ENCODE assay signal across 8 cellular contexts in the genomic region with DNA sequence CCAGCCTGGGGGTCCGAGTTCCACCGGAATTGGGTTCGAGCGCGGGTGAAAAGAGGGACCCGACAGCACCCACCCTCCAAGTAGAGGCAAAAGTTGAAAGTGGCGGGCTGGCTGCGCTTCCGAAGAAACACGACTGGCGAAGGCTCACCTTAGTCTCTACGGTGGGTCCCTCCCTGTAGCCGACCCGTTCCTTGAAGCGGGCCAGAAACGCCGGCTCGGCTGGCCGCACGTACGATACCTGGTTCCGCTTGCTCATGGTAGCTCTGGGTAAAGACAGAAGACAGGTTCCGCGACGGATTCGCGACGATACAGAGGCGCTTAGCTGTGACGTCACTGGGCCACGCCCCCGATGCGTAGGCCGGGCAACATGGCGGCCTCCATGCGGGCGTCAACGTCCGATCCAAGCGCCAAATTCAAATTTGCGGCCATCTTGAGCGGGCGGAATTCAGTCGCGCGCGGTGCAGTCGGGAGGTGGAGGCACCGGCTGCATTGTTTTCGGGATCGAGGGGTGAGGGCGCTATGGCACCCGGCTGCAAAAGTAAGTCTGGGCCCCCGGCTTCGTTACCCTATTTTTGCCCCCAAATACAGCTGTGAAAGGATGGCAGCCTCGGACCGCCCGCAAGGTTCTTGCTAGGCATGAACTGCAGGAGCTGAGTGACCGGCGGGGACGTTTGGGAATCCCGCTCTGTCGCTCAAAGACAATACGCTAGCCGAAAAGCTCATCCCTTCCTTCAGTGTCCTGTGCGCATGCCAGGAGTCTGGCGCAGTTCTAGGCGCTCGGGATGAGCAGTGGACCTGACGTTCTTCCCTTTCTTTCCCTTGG. TPM values are rescaled to one million over a fixed set of nuclear protein-coding genes. Genes with fewer than 3 reads are reported as not detected.
DNase-seq lines count a peak whose midpoint lies in the region; ATAC-seq, FAIRE-seq and TF ChIP-seq lines count a peak whose summit lies in the region.

KIAA1143 (minus strand) TSS at position 273 of the 823 bp plus-strand sequence; CDS start at position 256, 17 bp downstream.
A gene with protein sequence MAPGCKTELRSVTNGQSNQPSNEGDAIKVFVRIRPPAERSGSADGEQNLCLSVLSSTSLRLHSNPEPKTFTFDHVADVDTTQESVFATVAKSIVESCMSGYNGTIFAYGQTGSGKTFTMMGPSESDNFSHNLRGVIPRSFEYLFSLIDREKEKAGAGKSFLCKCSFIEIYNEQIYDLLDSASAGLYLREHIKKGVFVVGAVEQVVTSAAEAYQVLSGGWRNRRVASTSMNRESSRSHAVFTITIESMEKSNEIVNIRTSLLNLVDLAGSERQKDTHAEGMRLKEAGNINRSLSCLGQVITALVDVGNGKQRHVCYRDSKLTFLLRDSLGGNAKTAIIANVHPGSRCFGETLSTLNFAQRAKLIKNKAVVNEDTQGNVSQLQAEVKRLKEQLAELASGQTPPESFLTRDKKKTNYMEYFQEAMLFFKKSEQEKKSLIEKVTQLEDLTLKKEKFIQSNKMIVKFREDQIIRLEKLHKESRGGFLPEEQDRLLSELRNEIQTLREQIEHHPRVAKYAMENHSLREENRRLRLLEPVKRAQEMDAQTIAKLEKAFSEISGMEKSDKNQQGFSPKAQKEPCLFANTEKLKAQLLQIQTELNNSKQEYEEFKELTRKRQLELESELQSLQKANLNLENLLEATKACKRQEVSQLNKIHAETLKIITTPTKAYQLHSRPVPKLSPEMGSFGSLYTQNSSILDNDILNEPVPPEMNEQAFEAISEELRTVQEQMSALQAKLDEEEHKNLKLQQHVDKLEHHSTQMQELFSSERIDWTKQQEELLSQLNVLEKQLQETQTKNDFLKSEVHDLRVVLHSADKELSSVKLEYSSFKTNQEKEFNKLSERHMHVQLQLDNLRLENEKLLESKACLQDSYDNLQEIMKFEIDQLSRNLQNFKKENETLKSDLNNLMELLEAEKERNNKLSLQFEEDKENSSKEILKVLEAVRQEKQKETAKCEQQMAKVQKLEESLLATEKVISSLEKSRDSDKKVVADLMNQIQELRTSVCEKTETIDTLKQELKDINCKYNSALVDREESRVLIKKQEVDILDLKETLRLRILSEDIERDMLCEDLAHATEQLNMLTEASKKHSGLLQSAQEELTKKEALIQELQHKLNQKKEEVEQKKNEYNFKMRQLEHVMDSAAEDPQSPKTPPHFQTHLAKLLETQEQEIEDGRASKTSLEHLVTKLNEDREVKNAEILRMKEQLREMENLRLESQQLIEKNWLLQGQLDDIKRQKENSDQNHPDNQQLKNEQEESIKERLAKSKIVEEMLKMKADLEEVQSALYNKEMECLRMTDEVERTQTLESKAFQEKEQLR (N-terminal part only) (plus strand): TSS at position 448 of the 823 bp plus-strand sequence. CDS start 72 bp downstream, at position 520.

- no peaks in the 10 kb centered on the region for H3K27me3 ChIP-seq in keratinocyte (ENCODE audit: control insufficient read depth, extremely low read depth, insufficient read depth, low read length)

- TF ChIP-seq CTCF in AG09319 (IDR thresholded peaks at IDR 0.05; ENCODE audit: low read depth, low read length), result no peak
- peak in 2 of 3 experiments; percentile 5 to 47 for TF ChIP-seq CTCF in keratinocyte (optimal IDR thresholded peaks at IDR 0.05 in 1 of 3, IDR thresholded peaks at IDR 0.05 in 1 of 3, conservative IDR thresholded peaks at IDR 0.05 in 1 of 3; ENCODE audit: extremely low read depth in 1 of 3, insufficient read depth in 2 of 3, low read length in 3 of 3)

- ATAC-seq in GM19035 (IDR thresholded peaks at IDR 0.05; ENCODE audit: unreplicated experiment), result peak; percentile 95
- ATAC-seq in HG03354 (IDR thresholded peaks at IDR 0.05; ENCODE audit: poor library complexity, severe bottlenecking, unreplicated experiment), result peak; percentile 95
- ATAC-seq in activated CD4-positive, CD25-positive, alpha-beta regulatory T cell treated with anti-CD3 and anti-CD28 coated beads, Interleukin-2, amount 50 U/mL, for 24 hours, result peak; percentile 97

- no peak for FAIRE-seq in keratinocyte (lab: Jason Lieb, UNC)

- peak within 1 kb of the TSS; percentile 100 for H2AFZ ChIP-seq in keratinocyte (ENCODE audit: control insufficient read depth, low read length)

- peak within 1 kb of the TSS; percentile 79 for H3K27ac ChIP-seq in keratinocyte (ENCODE audit: control insufficient read depth, insufficient read depth, low read length)

- peak within 1 kb of the TSS; percentile 63 to 98 (median 93) for H3K4me3 ChIP-seq in keratinocyte (ENCODE audit: control insufficient read depth in 2 of 3, extremely low read depth in 1 of 3, insufficient read depth in 2 of 3, low read depth in 1 of 3, low read length in 3 of 3)

- no peaks in the 10 kb centered on the region for H3K9me3 ChIP-seq in keratinocyte (ENCODE audit: control insufficient read depth, low read depth, low read length)

- H3K4me1 ChIP-seq in keratinocyte (ENCODE audit: control insufficient read depth, extremely low read depth, insufficient read depth, low read length), result peaks cover 9% of the 10 kb centered on the region

- dilution Hi-C loops in keratinocyte (cut with MboI; ENCODE audit: extremely low pct_ligation_motif_present, low sequenced_read_pairs), result no loop called here

- H3K9ac ChIP-seq in keratinocyte (ENCODE audit: control insufficient read depth, extremely low read depth, insufficient read depth, low read length), result peak within 1 kb of the TSS; percentile 85

- H3K36me3 ChIP-seq in keratinocyte (ENCODE audit: control insufficient read depth in 2 of 2, extremely low read depth in 1 of 2, insufficient read depth in 2 of 2, low read length in 2 of 2), result peaks cover 0 to 7% of the 10 kb centered on the region in 2 experiments

- DNase-seq in AG09319 (ENCODE audit: extremely low read depth, low read depth) (peak; percentile 88), NCI-H446 (lab: John Stamatoyannopoulos, UW) (peak; percentile 86 to 92), cerebellar nuclear complex (lab: John Stamatoyannopoulos, UW) (peak; percentile 58 to 77), keratinocyte (ENCODE audit: low read depth, low spot score) (peak; percentile 52)
- DNase-seq in stimulated activated CD4-positive, alpha-beta T cell treated with anti-CD3 and anti-CD28 coated beads, Interleukin-15, amount 100 ng/mL, for 1 hour (ENCODE audit: low read depth in 1 of 2, low spot score in 1 of 2), result peak; percentile 93 to 98

- no peaks in the 10 kb centered on the region for H4K20me1 ChIP-seq in keratinocyte (ENCODE audit: control insufficient read depth, extremely low read depth, insufficient read depth, low read length)

- H3K79me2 ChIP-seq in keratinocyte (ENCODE audit: control insufficient read depth, insufficient read depth, low read length), result peaks cover 53% of the 10 kb centered on the region

- H3K9me1 ChIP-seq in keratinocyte (ENCODE audit: control insufficient read depth, extremely low read depth, insufficient read depth, low read length), result no peaks in the 10 kb centered on the region

- H3K4me2 ChIP-seq in keratinocyte (ENCODE audit: control insufficient read depth, extremely low read depth, insufficient read depth, low read depth, low read length), result peak within 1 kb of the TSS; percentile 99

RNA-seq across cellular contexts. Expression of gene KIAA1143, which starts in this region (rescaled TPM):
- 9.3 to 12.7 TPM (median 10.8 TPM) in 3 replicates for polyA plus RNA-seq in keratinocyte
- polyA plus RNA-seq in keratinocyte (2011; ENCODE audit: low read depth), result 68.1 TPM
- 8.0 and 14.3 TPM in 2 replicates for polyA plus RNA-seq in keratinocyte (2011; cell fraction: cytosol; rRNA removed)
- polyA plus RNA-seq in keratinocyte (2011; cell fraction: nucleus; rRNA removed), result 6.9 and 8.5 TPM in 2 replicates
- polyA plus RNA-seq in keratinocyte (2012; ENCODE audit: low replicate concordance), result 10.1 and 11.2 TPM in 2 replicates
- 3.8 to 15.4 TPM (median 11.6 TPM) in 3 replicates for polyA minus RNA-seq in keratinocyte
- polyA minus RNA-seq in keratinocyte (2011; cell fraction: cytosol; rRNA and poly(A)+ RNA removed), result 11.7 TPM
- polyA minus RNA-seq in keratinocyte (2011; cell fraction: nucleus; rRNA and poly(A)+ RNA removed), result 5.2 and 9.4 TPM in 2 replicates

RNA-seq across cellular contexts. Expression of the second gene that starts in this region (rescaled TPM):
- 0.53 to 2.8 TPM (median 2.1 TPM) in 3 replicates for polyA plus RNA-seq in keratinocyte
- 0.79 TPM for polyA plus RNA-seq in keratinocyte (2011; ENCODE audit: low read depth)
- 0.71 and 0.90 TPM in 2 replicates for polyA plus RNA-seq in keratinocyte (2011; cell fraction: cytosol; rRNA removed)
- polyA plus RNA-seq in keratinocyte (2011; cell fraction: nucleus; rRNA removed), result 0.83 and 1.0 TPM in 2 replicates
- polyA plus RNA-seq in keratinocyte (2012; ENCODE audit: low replicate concordance), result 0.20 and 2.2 TPM in 2 replicates
- polyA minus RNA-seq in keratinocyte, result 0.66 to 3.9 TPM (median 0.72 TPM) in 3 replicates
- polyA minus RNA-seq in keratinocyte (2011; cell fraction: cytosol; rRNA and poly(A)+ RNA removed), result 0.38 TPM
- polyA minus RNA-seq in keratinocyte (2011; cell fraction: nucleus; rRNA and poly(A)+ RNA removed), result 0.53 and 0.78 TPM in 2 replicates

Comparison
In these comparisons a context has a peak if more than half of its experiments do, and no peak if none do; other contexts are left out.
1. Peak in every context shown above with its lines: DNase-seq, ATAC-seq, H3K4me3 ChIP-seq and H3K27ac ChIP-seq.